ENCODE assay signal across 8 cellular contexts in the genomic region with DNA sequence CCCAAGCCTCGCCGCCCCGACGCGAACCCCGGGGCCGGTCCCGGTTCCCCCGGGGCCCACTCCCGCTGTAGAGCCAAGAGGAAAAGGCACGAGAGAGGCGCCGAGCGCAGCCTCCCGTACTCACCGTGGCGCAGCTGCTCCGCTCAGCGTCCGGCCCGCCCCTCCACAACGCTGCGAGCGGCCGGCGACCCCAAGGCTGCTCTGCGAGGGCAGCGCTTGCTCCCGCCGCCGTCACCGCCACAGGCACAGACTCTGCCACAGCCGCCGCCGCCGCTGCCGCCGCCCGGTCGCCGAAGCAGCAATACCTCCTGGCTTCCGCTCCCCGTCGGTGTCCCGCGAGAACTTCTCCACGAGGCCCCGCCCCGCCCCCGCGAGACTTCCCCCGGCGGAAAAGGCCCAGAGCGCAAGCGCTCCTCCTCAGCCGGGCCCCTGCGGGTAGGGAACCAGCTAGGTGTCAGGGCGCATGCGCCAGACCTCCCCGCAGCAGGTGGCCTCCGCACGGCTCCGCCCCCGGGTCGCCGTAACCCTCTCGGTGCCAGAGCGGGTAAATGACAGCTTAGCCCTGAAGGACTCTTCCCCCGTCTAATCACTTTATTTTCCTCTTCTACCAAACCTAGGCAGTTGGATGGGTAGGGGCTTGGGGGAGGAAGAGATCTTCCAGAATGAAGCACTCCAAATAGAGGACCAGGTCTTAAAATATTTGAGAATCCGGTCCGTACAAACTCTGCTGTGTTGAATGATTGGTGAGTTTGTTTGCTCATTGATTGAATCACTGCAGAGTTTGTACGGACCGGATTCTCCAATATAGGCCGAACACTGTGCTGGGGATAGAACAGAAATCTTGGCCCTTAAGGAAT. TPM values are rescaled to one million over a fixed set of nuclear protein-coding genes. Genes with fewer than 3 reads are reported as not detected.
DNase-seq lines count a peak whose midpoint lies in the region; ATAC-seq and TF ChIP-seq lines count a peak whose summit lies in the region.

Gene GRB2, minus strand, starts transcription at position 314 of the 857 bp plus-strand sequence. CDS start 12,050 bp downstream, outside the sequence.

- no peaks in the 10 kb centered on the region for H3K9me3 ChIP-seq in smooth muscle cell (replicated peaks; ENCODE audit: low read depth)

- H3K9me3 Mint-ChIP-seq in activated B cell treated with CpG ODN at 0.5 μM for 24 hours = no peaks in the 10 kb centered on the region

- no peaks in the 10 kb centered on the region for H3K36me3 ChIP-seq in smooth muscle cell (ENCODE audit: low read depth)

- DNase-seq in ACHN (peak; percentile 97), NCI-H345 (lab: John Stamatoyannopoulos, UW) (peak; percentile 99), activated B cell treated with CpG ODN at 0.5 μM for 24 hours (peak; percentile 100), cardiac fibroblast (ENCODE audit: low read depth in 2 of 2) (peak; percentile 95 to 97), iPS-NIHi7 (ENCODE audit: extremely low spot score) (peak; percentile 97), smooth muscle cell (lab: John Stamatoyannopoulos, UW; ENCODE audit: unreplicated experiment) (peak; percentile 97)

- peak; percentile 83 for ATAC-seq in HG03175 (IDR thresholded peaks at IDR 0.05; ENCODE audit: unreplicated experiment)
- peak; percentile 81 for ATAC-seq in activated B cell treated with CpG ODN at 0.5 μM for 24 hours (ENCODE audit: low read depth)

- in situ Hi-C loops in ACHN (cut with HindIII; ENCODE audit: low pct_ligation_motif_present, low pct_unique_long_range_greater_than_20kb, low sequenced_read_pairs) = no loop called here
- in situ Hi-C loops in GM18951 (cut with MboI; ENCODE audit: low sequenced_read_pairs, unreplicated experiment) = no loop called here

- H3K27ac Mint-ChIP-seq in activated B cell treated with CpG ODN at 0.5 μM for 24 hours = peak within 1 kb of the TSS; percentile 97

- H3K4me2 ChIP-seq in smooth muscle cell = peak within 1 kb of the TSS; percentile 94

- no peaks in the 10 kb centered on the region for H3K27me3 Mint-ChIP-seq in activated B cell treated with CpG ODN at 0.5 μM for 24 hours

- 3% methylated on average over 42 of the region's 74 CpGs for WGBS in smooth muscle cell (ENCODE audit: low lambda C conversion rate)

- CTCF ChIA-PET in activated B cell treated with CpG ODN at 0.5 μM for 24 hours (lab: Charles Lee) = interaction anchor here (0.7 to 2.5 kb wide), 8 partner anchors 60 to 292 kb away, joined by 3 to 17 read pairs (median 5); partner anchors contain the start of gene SLC25A19

- peaks cover 27% of the 10 kb centered on the region for H3K36me3 Mint-ChIP-seq in activated B cell treated with CpG ODN at 0.5 μM for 24 hours (ENCODE audit: low read depth)

- peaks cover 41% of the 10 kb centered on the region for H3K79me2 ChIP-seq in smooth muscle cell (ENCODE audit: low read depth)

- H3K4me1 ChIP-seq in smooth muscle cell (ENCODE audit: low read depth) = peaks cover 9% of the 10 kb centered on the region

- peak within 1 kb of the TSS; percentile 84 for H3K27ac ChIP-seq in smooth muscle cell (ENCODE audit: low read depth)

- H3K4me1 Mint-ChIP-seq in activated B cell treated with CpG ODN at 0.5 μM for 24 hours = peaks cover 43% of the 10 kb centered on the region

- H2AFZ ChIP-seq in smooth muscle cell (ENCODE audit: low read depth) = peak within 1 kb of the TSS; percentile 98

- H3K9ac ChIP-seq in smooth muscle cell (ENCODE audit: low read depth) = peak within 1 kb of the TSS; percentile 96

- no peaks in the 10 kb centered on the region for H3K27me3 ChIP-seq in smooth muscle cell (ENCODE audit: low read depth)

- peak; percentile 97 for TF ChIP-seq POLR2A in GM18951 (IDR thresholded peaks at IDR 0.05; ENCODE audit: extremely low read depth, insufficient read depth, insufficient read length)

- POLR2A ChIA-PET in activated B cell treated with CpG ODN at 0.5 μM for 24 hours (lab: Charles Lee) = interaction anchor here (0.6 to 6.7 kb wide), 29 partner anchors 9 to 374 kb away, joined by 3 to 136 read pairs (median 7); partner anchors contain the start of genes GGA3, MIF4GD, MRPS7 and SLC25A19

- intact Hi-C loops in activated B cell treated with CpG ODN at 0.5 μM for 24 hours (cut with micrococcal nuclease) = loop anchor here (1.0 to 10.0 kb wide), 8 partner anchors 17 to 1332 kb away; partner anchors contain the start of genes GGA3, MFSD11, MRPS7 and NUP85

- peaks cover 7% of the 10 kb centered on the region for H3F3A ChIP-seq in smooth muscle cell (ENCODE audit: low read depth)

- H3K4me3 ChIP-seq in cardiac fibroblast (replicated peaks in 1 of 2; ENCODE audit: low read depth in 2 of 2, low read length in 2 of 2) (peak within 1 kb of the TSS; percentile 95 to 99), smooth muscle cell (peak within 1 kb of the TSS; percentile 93)

- H4K20me1 ChIP-seq in smooth muscle cell (ENCODE audit: low read depth) = peaks cover 40% of the 10 kb centered on the region

- TF ChIP-seq CTCF in activated B cell treated with CpG ODN at 0.5 μM for 24 hours (IDR thresholded peaks at IDR 0.05) (no peak), cardiac fibroblast (IDR thresholded peaks at IDR 0.05; ENCODE audit: low read depth, low read length) (no peak), smooth muscle cell (IDR thresholded peaks at IDR 0.05; ENCODE audit: borderline replicate concordance, insufficient read depth, poor library complexity, severe bottlenecking) (no peak)

- peak within 1 kb of the TSS; percentile 99 for H3K4me3 Mint-ChIP-seq in activated B cell treated with CpG ODN at 0.5 μM for 24 hours

RNA-seq across cellular contexts. Expression of gene GRB2, which starts in this region (rescaled TPM):
- 307 and 320 TPM in 2 replicates for total RNA-seq in activated B cell treated with CpG ODN at 0.5 μM for 24 hours
- 62.4 and 76.5 TPM in 2 replicates for total RNA-seq in smooth muscle cell
- polyA plus RNA-seq in smooth muscle cell = 80.1 and 83.2 TPM in 2 replicates

Comparison
In these comparisons a context has a peak if more than half of its experiments do, and no peak if none do; other contexts are left out.
1. Peak in every context shown above with its lines: DNase-seq, ATAC-seq, H3K4me3 ChIP-seq and H3K27ac ChIP-seq.